In the genomic region with DNA sequence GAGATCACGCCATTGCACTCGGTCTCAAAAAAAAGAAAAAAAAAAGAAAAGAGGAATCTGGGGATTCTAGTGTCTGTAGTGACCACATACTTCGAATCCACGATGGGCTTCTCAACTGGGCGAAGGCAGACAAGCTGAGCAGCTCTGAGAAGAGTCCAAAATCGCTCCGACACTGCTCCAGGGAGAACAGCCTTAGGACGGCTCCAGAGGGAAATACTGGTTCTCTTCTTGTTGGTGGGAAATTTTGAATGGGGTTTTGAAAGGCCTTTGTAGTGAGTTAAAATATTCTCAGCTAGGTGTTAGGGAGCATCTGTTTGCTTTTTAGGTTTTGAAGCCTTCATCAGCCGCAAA, we compare ENCODE assay signal across 1 cellular context.
TF ChIP-seq lines count a peak whose summit lies in the region.

No MANE protein-coding gene starts in this region.

TF ChIP-seq in HCT116, 20 proteins besides CTCF, POLR2A, EP300 and RAD21 (continued from another document):
- TF ChIP-seq, protein P1, sequence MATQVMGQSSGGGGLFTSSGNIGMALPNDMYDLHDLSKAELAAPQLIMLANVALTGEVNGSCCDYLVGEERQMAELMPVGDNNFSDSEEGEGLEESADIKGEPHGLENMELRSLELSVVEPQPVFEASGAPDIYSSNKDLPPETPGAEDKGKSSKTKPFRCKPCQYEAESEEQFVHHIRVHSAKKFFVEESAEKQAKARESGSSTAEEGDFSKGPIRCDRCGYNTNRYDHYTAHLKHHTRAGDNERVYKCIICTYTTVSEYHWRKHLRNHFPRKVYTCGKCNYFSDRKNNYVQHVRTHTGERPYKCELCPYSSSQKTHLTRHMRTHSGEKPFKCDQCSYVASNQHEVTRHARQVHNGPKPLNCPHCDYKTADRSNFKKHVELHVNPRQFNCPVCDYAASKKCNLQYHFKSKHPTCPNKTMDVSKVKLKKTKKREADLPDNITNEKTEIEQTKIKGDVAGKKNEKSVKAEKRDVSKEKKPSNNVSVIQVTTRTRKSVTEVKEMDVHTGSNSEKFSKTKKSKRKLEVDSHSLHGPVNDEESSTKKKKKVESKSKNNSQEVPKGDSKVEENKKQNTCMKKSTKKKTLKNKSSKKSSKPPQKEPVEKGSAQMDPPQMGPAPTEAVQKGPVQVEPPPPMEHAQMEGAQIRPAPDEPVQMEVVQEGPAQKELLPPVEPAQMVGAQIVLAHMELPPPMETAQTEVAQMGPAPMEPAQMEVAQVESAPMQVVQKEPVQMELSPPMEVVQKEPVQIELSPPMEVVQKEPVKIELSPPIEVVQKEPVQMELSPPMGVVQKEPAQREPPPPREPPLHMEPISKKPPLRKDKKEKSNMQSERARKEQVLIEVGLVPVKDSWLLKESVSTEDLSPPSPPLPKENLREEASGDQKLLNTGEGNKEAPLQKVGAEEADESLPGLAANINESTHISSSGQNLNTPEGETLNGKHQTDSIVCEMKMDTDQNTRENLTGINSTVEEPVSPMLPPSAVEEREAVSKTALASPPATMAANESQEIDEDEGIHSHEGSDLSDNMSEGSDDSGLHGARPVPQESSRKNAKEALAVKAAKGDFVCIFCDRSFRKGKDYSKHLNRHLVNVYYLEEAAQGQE (IDR thresholded peaks at IDR 0.05; ENCODE audit: low read depth), result no peak
- TF ChIP-seq ELF1 (IDR thresholded peaks at IDR 0.05; ENCODE audit: borderline replicate concordance, low read depth) (no peak), ZFX (IDR thresholded peaks at IDR 0.05) (no peak), CEBPB (IDR thresholded peaks at IDR 0.05; ENCODE audit: low read depth) (no peak), SIN3A (IDR thresholded peaks at IDR 0.05; ENCODE audit: low read depth) (no peak), EZH2 (IDR thresholded peaks at IDR 0.05) (no peak), TCF7L2 (IDR thresholded peaks at IDR 0.05; ENCODE audit: borderline replicate concordance, extremely low read depth, insufficient read depth, insufficient read length) (no peak), POLR2AphosphoS5 (IDR thresholded peaks at IDR 0.05; ENCODE audit: low read depth, low read length) (no peak), ZNF274 (IDR thresholded peaks at IDR 0.05; ENCODE audit: low read depth, low read length) (no peak), YY1 (IDR thresholded peaks at IDR 0.05; ENCODE audit: extremely low read depth, insufficient replicate concordance, low read depth, low read length) (no peak)
- TF ChIP-seq, protein P2, sequence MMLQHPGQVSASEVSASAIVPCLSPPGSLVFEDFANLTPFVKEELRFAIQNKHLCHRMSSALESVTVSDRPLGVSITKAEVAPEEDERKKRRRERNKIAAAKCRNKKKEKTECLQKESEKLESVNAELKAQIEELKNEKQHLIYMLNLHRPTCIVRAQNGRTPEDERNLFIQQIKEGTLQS (IDR thresholded peaks at IDR 0.05), result no peak
- TF ChIP-seq, protein P3, sequence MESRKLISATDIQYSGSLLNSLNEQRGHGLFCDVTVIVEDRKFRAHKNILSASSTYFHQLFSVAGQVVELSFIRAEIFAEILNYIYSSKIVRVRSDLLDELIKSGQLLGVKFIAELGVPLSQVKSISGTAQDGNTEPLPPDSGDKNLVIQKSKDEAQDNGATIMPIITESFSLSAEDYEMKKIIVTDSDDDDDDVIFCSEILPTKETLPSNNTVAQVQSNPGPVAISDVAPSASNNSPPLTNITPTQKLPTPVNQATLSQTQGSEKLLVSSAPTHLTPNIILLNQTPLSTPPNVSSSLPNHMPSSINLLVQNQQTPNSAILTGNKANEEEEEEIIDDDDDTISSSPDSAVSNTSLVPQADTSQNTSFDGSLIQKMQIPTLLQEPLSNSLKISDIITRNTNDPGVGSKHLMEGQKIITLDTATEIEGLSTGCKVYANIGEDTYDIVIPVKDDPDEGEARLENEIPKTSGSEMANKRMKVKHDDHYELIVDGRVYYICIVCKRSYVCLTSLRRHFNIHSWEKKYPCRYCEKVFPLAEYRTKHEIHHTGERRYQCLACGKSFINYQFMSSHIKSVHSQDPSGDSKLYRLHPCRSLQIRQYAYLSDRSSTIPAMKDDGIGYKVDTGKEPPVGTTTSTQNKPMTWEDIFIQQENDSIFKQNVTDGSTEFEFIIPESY (IDR thresholded peaks at IDR 0.05; ENCODE audit: extremely low read depth, insufficient replicate concordance, low read length), result no peak
